Comparison of ENCODE assay signal across 18 cellular contexts in the genomic region with DNA sequence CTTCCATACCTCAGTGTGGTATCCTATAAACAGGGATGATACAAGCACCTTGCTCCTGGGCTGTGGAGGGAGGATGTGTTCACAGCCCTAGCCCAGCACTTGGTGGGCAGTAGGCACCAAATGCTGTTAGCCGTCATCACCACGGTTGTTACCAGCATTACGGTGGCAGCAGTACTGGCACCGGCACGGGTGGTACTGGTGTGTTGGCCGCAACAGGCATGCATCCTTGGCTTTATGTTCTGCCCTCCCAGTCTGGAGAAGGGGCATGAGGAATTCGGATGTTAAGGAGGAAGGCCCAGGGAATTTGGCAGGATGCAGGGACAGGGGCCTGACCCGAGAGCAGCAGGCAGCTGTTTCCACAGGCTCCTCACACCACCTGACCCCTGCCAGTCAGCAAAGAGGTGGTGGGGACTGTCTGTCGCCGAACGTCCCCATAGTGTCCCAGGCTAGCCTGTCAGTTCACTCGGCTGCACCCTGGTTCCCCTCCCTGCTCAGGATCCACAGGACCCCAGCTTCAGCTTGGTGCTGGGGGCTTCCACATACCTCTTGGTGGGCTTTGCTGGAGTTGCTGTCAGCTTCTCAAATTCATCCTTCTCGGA.
"Had no signal": no experiment of that assay in that cellular context is flagged by ENCODE, and none has a peak within 500 bp of the region (broad histone marks: within the 10 kb centered on the region; RNA-seq: fewer than 3 reads in every experiment).

No MANE protein-coding gene starts in this region.

- H3K9me3 Mint-ChIP-seq: activated naive CD8-positive, alpha-beta T cell treated with anti-CD3 and anti-CD28 coated beads for 36 hours; immature natural killer cell; natural killer cell had no signal

- H3K27me3 ChIP-seq: brain microvascular endothelial cell, upper lobe of left lung had no signal

- ATAC-seq: activated CD4-positive, CD25-positive, alpha-beta regulatory T cell treated with anti-CD3 and anti-CD28 coated beads, Interleukin-2, amount 50 U/mL, for 24 hours; natural killer cell; psoas muscle; sciatic nerve had no signal

- H3K4me3 ChIP-seq: psoas muscle, upper lobe of left lung had no signal

- H3K27ac ChIP-seq: brain microvascular endothelial cell, psoas muscle, upper lobe of left lung had no signal

- H3K36me3 ChIP-seq: brain microvascular endothelial cell, upper lobe of left lung had no signal

- H3K4me1 ChIP-seq: psoas muscle, upper lobe of left lung had no signal

- H3K4me1 Mint-ChIP-seq: immature natural killer cell, natural killer cell had no signal

- H3K9me3 ChIP-seq: psoas muscle, upper lobe of left lung had no signal

- H3K27me3 Mint-ChIP-seq: activated naive CD8-positive, alpha-beta T cell treated with anti-CD3 and anti-CD28 coated beads for 36 hours had no signal

- DNase-seq: activated CD4-positive, alpha-beta T cell treated with anti-CD3 and anti-CD28 coated beads, Interleukin-2, amount 50 U/mL, for 48 hours; activated naive CD8-positive, alpha-beta T cell treated with anti-CD3 and anti-CD28 coated beads for 36 hours; brain microvascular endothelial cell; cerebellar nuclear complex; erythroblast; immature natural killer cell; left cardiac atrium; mammary epithelial cell; natural killer cell; occipital lobe; psoas muscle; stimulated activated CD4-positive, alpha-beta T cell treated with anti-CD3 and anti-CD28 coated beads, Interleukin-12 subunit alpha, Interleukin-12 subunit beta, amount 100 ng/mL, for 4 hours; stimulated activated naive CD4-positive, alpha-beta T cell; substantia nigra; T-helper 2 cell; upper lobe of left lung had no signal

- H3K36me3 Mint-ChIP-seq: immature natural killer cell, natural killer cell had no signal

- H3K27ac Mint-ChIP-seq: activated naive CD8-positive, alpha-beta T cell treated with anti-CD3 and anti-CD28 coated beads for 36 hours; immature natural killer cell; natural killer cell had no signal

- H3K4me3 Mint-ChIP-seq: activated naive CD8-positive, alpha-beta T cell treated with anti-CD3 and anti-CD28 coated beads for 36 hours; immature natural killer cell; natural killer cell had no signal
